Comparison of ENCODE assay signal across 11 cellular contexts in the genomic region with DNA sequence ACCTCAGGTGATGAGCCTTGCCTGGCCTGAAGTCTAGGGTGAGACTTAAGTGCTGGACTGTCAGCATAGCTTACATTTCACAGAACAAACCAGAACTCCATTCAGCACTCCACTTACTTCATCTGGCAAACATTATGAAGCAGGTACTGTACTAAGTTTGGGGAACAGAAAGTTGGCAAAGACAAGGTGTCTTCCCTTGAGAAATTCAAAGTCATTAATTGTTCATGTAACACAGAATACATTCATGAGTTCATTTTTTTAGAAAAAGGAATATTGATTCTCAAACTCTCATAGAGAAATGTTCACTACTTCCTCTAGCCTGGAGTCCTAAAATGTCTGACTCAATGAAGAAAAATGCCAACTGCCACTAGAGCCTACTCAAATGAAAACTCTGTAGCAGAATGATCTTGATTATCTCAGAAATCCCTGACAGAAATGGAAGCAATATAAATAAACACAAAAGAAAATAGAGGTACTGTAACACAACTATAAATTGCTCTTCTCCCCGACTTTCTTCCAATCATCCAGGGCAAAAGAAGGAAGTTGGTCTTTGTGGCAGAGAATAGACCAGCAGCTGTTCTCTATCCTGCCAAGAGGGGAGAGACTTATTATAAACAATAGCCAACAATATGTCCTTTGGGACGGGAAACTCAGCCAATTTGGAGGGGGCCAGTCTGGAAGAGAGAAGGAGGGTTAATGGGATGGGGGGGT.
DNase-seq lines count a peak whose midpoint lies in the region; ATAC-seq and TF ChIP-seq lines count a peak whose summit lies in the region.
"Had no signal": no experiment of that assay in that cellular context is flagged by ENCODE, and none has a peak within 500 bp of the region (broad histone marks: within the 10 kb centered on the region; RNA-seq: fewer than 3 reads in every experiment).

No MANE protein-coding gene starts in this region.

- no peaks in the 10 kb centered on the region for H3K27me3 Mint-ChIP-seq in Calu3 (ENCODE audit: unreplicated experiment)

- H3K9me3 ChIP-seq in OCI-LY3 (ENCODE audit: insufficient read depth, low read length) = no peaks in the 10 kb centered on the region

- no peaks in the 10 kb centered on the region for H3K9me3 Mint-ChIP-seq in Calu3 (ENCODE audit: low read depth, unreplicated experiment)

- peaks cover 18% of the 10 kb centered on the region for H3K36me3 Mint-ChIP-seq in Calu3 (ENCODE audit: insufficient read depth, unreplicated experiment)

- peaks cover 51% of the 10 kb centered on the region for H3K4me1 Mint-ChIP-seq in Calu3 (ENCODE audit: low read depth, unreplicated experiment)

- H3K27me3 ChIP-seq in OCI-LY3 (ENCODE audit: low read depth, low read length) (no peaks in the 10 kb centered on the region), foreskin keratinocyte (no peaks in the 10 kb centered on the region)

- H3K4me1 ChIP-seq in OCI-LY3 (ENCODE audit: low read length) (peaks cover 36% of the 10 kb centered on the region), foreskin keratinocyte (peaks cover 20% of the 10 kb centered on the region)

- DNase-seq in Calu3 (no peak), foreskin keratinocyte (peak in 1 of 2 donors; percentile 55), LoVo (ENCODE audit: low spot score) (no peak), posterior cingulate gyrus (no peak), NCI-H774 (lab: John Stamatoyannopoulos, UW) (no peak)
- DNase-seq: NCI-H1694 treated with DMSO at 0.1 percent for 48 hours had no signal

- CTCF ChIA-PET in Calu3 (lab: Charles Lee) = interaction anchor here (0.9 kb wide), 1 partner anchor 103 kb away, joined by 3 read pairs; no protein-coding TSS in a partner anchor

- peak overlapping the region; percentile 82 for H3K27ac Mint-ChIP-seq in Calu3 (ENCODE audit: unreplicated experiment)

- H3K4me3 Mint-ChIP-seq in Calu3 (ENCODE audit: low read depth, unreplicated experiment) = no peak overlapping the region

- H3K27ac ChIP-seq in OCI-LY3 (ENCODE audit: low read length) (peak overlapping the region; percentile 57), foreskin keratinocyte (no peak overlapping the region)
- H3K27ac ChIP-seq: VCaP had no signal

- ATAC-seq in GM19463 (IDR thresholded peaks at IDR 0.05; ENCODE audit: unreplicated experiment) (peak; percentile 26), foreskin keratinocyte (peak; percentile 37), GM21717 (IDR thresholded peaks at IDR 0.05; ENCODE audit: unreplicated experiment) (no peak)
- ATAC-seq: left lobe of liver had no signal

- no TSS peak for BruUV-seq in Calu3 (replicated peaks; lab: Mats Ljungman, UMichigan)

- H3K4me3 ChIP-seq in OCI-LY3 (ENCODE audit: low read length) = peak overlapping the region; percentile 43; the same call in 1 of the 2 replicates

- no peak overlapping the region for H3K9ac ChIP-seq in OCI-LY3 (ENCODE audit: low read length)

- TF ChIP-seq CTCF in Calu3 (IDR thresholded peaks at IDR 0.05; ENCODE audit: unreplicated experiment) (no peak), OCI-LY3 (IDR thresholded peaks at IDR 0.05; ENCODE audit: low read depth, low read length) (no peak), foreskin keratinocyte (conservative IDR thresholded peaks at IDR 0.05) (no peak)

- H4K20me1 ChIP-seq in OCI-LY3 (ENCODE audit: insufficient read depth, low read length) = no peaks in the 10 kb centered on the region

- no peaks in the 10 kb centered on the region for H3K36me3 ChIP-seq in OCI-LY3 (replicated peaks; ENCODE audit: low read depth, low read length)

- peak overlapping the region; percentile 71 for H3K4me2 ChIP-seq in OCI-LY3 (ENCODE audit: low read length)

- intact Hi-C loops in Calu3 (cut with micrococcal nuclease; ENCODE audit: unreplicated experiment) (loop anchor here (5.0 to 10.0 kb wide), 2 partner anchors 41 to 208 kb away; no protein-coding TSS in a partner anchor), posterior cingulate gyrus (cut with DNase I) (no loop called here)

- no peaks in the 10 kb centered on the region for H3K79me2 ChIP-seq in OCI-LY3 (ENCODE audit: low read length)

- no peak overlapping the region for H2AFZ ChIP-seq in OCI-LY3 (ENCODE audit: low read depth, low read length)
